ENCODE assay signal across 1 cellular context in the genomic region with DNA sequence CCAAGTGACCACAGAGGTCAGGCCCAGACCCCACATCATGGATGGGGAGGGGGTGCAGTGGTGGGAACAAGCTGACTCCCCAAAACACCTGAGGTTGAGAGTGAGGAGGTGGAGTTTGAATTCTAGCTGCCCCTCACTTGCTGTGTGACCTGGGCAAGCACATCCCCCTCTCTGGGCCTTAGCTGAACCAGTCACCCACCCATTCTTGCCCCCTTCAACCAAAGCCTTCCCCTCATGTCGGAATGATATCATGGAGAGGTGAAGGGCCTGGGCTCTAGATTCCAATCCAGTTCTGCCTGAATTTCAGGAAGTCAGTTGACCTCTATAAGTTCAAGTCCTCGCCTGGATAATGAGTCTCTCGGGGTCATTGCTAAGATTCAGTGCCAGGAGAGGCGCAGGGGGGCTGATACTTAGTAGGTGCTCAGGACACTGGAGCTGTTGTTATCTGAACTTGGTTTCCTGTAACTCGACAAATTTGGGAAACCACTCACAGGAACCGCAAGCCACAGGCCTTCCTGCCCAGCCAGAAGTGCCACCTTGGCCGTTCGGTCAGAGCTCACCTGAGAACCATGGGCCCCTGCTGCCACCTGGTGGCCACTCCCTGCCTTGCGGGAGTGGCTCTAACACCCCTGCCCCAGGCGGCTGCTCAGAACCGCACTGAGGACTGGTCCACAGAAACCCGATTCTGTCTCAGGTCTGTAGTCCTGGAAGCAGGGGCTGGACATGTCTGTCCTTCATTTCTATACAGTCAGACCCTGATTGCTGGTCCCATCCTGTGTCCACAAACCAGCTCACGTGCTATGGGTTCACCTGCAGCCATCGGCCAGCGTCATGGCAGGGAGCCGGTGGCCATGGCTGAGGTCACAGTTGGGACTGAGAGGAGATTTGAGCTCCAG.
TF ChIP-seq lines count a peak whose summit lies in the region.

No MANE protein-coding gene starts in this region.

TF ChIP-seq in HepG2, 621 proteins besides CTCF, POLR2A, EP300 and RAD21 (continued from another document and continues in another):
- TF ChIP-seq RFXAP (CRISPR knock-in tag; IDR thresholded peaks at IDR 0.05; ENCODE audit: borderline replicate concordance), result 0 out of 2 replicates have a peak, but pooled peaks have one; percentile 38
- no peak for TF ChIP-seq NFE2 (CRISPR knock-in tag; IDR thresholded peaks at IDR 0.05)
- 0 out of 2 replicates have a peak, but pooled peaks have one; percentile 76 for TF ChIP-seq NRL (CRISPR knock-in tag; IDR thresholded peaks at IDR 0.05; ENCODE audit: borderline replicate concordance)
- TF ChIP-seq KLF11 (CRISPR knock-in tag; IDR thresholded peaks at IDR 0.05), result no peak
- TF ChIP-seq ZNF839 (CRISPR knock-in tag; IDR thresholded peaks at IDR 0.05; ENCODE audit: borderline replicate concordance), result 0 out of 2 replicates have a peak, but pooled peaks have one; percentile 48
- no peak for TF ChIP-seq ATRX (CRISPR knock-in tag; IDR thresholded peaks at IDR 0.05; ENCODE audit: borderline replicate concordance)
- TF ChIP-seq ZBTB42 (CRISPR knock-in tag; IDR thresholded peaks at IDR 0.05), result no peak
- TF ChIP-seq MIXL1 (CRISPR knock-in tag; IDR thresholded peaks at IDR 0.05), result no peak
- TF ChIP-seq MBNL3 (CRISPR knock-in tag; conservative IDR thresholded peaks at IDR 0.05), result no peak
- no peak for TF ChIP-seq GABPA (IDR thresholded peaks at IDR 0.05; ENCODE audit: low read depth, low read length)
- TF ChIP-seq GABPA (CRISPR knock-in tag; IDR thresholded peaks at IDR 0.05; ENCODE audit: low read depth), result no peak
- no peak for TF ChIP-seq ZNF350 (CRISPR knock-in tag; IDR thresholded peaks at IDR 0.05; ENCODE audit: borderline replicate concordance, low read depth)
- TF ChIP-seq ASH2L (IDR thresholded peaks at IDR 0.05; ENCODE audit: insufficient read length, low read depth, low read length), result no peak
- peak; percentile 91 for TF ChIP-seq ZMYM3 (CRISPR knock-in tag; IDR thresholded peaks at IDR 0.05)
- TF ChIP-seq HNRNPH1 (optimal IDR thresholded peaks at IDR 0.05; ENCODE audit: low read depth, low read length), result no peak
- no peak for TF ChIP-seq ZNF660 (CRISPR knock-in tag; IDR thresholded peaks at IDR 0.05; ENCODE audit: borderline replicate concordance, low read depth)
- TF ChIP-seq KAT8 (CRISPR knock-in tag; IDR thresholded peaks at IDR 0.05), result peak; percentile 28; the same call in 1 of the 2 replicates
- no peak for TF ChIP-seq XBP1 (CRISPR knock-in tag; IDR thresholded peaks at IDR 0.05)
- no peak for TF ChIP-seq ZNF766 (CRISPR knock-in tag; IDR thresholded peaks at IDR 0.05; ENCODE audit: borderline replicate concordance)
- TF ChIP-seq ZNF816 (CRISPR knock-in tag; IDR thresholded peaks at IDR 0.05; ENCODE audit: borderline replicate concordance), result no peak
- TF ChIP-seq ZNF331 (CRISPR knock-in tag; IDR thresholded peaks at IDR 0.05), result peak; percentile 42; the same call in 1 of the 2 replicates
- TF ChIP-seq ZNF484 (CRISPR knock-in tag; IDR thresholded peaks at IDR 0.05; ENCODE audit: borderline replicate concordance, low read depth), result no peak
- TF ChIP-seq, protein P1, sequence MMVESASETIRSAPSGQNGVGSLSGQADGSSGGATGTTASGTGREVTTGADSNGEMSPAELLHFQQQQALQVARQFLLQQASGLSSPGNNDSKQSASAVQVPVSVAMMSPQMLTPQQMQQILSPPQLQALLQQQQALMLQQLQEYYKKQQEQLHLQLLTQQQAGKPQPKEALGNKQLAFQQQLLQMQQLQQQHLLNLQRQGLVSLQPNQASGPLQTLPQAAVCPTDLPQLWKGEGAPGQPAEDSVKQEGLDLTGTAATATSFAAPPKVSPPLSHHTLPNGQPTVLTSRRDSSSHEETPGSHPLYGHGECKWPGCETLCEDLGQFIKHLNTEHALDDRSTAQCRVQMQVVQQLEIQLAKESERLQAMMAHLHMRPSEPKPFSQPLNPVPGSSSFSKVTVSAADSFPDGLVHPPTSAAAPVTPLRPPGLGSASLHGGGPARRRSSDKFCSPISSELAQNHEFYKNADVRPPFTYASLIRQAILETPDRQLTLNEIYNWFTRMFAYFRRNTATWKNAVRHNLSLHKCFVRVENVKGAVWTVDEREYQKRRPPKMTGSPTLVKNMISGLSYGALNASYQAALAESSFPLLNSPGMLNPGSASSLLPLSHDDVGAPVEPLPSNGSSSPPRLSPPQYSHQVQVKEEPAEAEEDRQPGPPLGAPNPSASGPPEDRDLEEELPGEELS (CRISPR knock-in tag; IDR thresholded peaks at IDR 0.05), result peak; percentile 46; the same call in 1 of the 2 replicates
- 0 out of 2 replicates have a peak, but pooled peaks have one; percentile 35 for TF ChIP-seq ZNF605 (CRISPR knock-in tag; IDR thresholded peaks at IDR 0.05)
- TF ChIP-seq, protein P2, sequence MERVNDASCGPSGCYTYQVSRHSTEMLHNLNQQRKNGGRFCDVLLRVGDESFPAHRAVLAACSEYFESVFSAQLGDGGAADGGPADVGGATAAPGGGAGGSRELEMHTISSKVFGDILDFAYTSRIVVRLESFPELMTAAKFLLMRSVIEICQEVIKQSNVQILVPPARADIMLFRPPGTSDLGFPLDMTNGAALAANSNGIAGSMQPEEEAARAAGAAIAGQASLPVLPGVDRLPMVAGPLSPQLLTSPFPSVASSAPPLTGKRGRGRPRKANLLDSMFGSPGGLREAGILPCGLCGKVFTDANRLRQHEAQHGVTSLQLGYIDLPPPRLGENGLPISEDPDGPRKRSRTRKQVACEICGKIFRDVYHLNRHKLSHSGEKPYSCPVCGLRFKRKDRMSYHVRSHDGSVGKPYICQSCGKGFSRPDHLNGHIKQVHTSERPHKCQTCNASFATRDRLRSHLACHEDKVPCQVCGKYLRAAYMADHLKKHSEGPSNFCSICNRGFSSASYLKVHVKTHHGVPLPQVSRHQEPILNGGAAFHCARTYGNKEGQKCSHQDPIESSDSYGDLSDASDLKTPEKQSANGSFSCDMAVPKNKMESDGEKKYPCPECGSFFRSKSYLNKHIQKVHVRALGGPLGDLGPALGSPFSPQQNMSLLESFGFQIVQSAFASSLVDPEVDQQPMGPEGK (CRISPR knock-in tag; IDR thresholded peaks at IDR 0.05), result peak; percentile 31; the same call in 1 of the 2 replicates
- TF ChIP-seq, protein P3, sequence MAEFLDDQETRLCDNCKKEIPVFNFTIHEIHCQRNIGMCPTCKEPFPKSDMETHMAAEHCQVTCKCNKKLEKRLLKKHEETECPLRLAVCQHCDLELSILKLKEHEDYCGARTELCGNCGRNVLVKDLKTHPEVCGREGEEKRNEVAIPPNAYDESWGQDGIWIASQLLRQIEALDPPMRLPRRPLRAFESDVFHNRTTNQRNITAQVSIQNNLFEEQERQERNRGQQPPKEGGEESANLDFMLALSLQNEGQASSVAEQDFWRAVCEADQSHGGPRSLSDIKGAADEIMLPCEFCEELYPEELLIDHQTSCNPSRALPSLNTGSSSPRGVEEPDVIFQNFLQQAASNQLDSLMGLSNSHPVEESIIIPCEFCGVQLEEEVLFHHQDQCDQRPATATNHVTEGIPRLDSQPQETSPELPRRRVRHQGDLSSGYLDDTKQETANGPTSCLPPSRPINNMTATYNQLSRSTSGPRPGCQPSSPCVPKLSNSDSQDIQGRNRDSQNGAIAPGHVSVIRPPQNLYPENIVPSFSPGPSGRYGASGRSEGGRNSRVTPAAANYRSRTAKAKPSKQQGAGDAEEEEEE (CRISPR knock-in tag; IDR thresholded peaks at IDR 0.05; ENCODE audit: borderline replicate concordance), result no peak; the same call in 1 of the 2 replicates
- no peak for TF ChIP-seq TGIF2 (CRISPR knock-in tag; IDR thresholded peaks at IDR 0.05)
- no peak for TF ChIP-seq PITX1 (CRISPR knock-in tag; IDR thresholded peaks at IDR 0.05)
- TF ChIP-seq, protein P4, sequence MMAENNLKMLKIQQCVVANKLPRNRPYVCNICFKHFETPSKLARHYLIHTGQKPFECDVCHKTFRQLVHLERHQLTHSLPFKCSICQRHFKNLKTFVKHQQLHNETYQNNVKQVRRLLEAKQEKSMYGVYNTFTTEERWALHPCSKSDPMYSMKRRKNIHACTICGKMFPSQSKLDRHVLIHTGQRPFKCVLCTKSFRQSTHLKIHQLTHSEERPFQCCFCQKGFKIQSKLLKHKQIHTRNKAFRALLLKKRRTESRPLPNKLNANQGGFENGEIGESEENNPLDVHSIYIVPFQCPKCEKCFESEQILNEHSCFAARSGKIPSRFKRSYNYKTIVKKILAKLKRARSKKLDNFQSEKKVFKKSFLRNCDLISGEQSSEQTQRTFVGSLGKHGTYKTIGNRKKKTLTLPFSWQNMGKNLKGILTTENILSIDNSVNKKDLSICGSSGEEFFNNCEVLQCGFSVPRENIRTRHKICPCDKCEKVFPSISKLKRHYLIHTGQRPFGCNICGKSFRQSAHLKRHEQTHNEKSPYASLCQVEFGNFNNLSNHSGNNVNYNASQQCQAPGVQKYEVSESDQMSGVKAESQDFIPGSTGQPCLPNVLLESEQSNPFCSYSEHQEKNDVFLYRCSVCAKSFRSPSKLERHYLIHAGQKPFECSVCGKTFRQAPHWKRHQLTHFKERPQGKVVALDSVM (CRISPR knock-in tag; IDR thresholded peaks at IDR 0.05), result no peak
- TF ChIP-seq, protein P5, sequence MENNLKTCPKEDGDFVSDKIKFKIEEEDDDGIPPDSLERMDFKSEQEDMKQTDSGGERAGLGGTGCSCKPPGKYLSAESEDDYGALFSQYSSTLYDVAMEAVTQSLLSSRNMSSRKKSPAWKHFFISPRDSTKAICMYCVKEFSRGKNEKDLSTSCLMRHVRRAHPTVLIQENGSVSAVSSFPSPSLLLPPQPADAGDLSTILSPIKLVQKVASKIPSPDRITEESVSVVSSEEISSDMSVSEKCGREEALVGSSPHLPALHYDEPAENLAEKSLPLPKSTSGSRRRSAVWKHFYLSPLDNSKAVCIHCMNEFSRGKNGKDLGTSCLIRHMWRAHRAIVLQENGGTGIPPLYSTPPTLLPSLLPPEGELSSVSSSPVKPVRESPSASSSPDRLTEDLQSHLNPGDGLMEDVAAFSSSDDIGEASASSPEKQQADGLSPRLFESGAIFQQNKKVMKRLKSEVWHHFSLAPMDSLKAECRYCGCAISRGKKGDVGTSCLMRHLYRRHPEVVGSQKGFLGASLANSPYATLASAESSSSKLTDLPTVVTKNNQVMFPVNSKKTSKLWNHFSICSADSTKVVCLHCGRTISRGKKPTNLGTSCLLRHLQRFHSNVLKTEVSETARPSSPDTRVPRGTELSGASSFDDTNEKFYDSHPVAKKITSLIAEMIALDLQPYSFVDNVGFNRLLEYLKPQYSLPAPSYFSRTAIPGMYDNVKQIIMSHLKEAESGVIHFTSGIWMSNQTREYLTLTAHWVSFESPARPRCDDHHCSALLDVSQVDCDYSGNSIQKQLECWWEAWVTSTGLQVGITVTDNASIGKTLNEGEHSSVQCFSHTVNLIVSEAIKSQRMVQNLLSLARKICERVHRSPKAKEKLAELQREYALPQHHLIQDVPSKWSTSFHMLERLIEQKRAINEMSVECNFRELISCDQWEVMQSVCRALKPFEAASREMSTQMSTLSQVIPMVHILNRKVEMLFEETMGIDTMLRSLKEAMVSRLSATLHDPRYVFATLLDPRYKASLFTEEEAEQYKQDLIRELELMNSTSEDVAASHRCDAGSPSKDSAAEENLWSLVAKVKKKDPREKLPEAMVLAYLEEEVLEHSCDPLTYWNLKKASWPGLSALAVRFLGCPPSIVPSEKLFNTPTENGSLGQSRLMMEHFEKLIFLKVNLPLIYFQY (CRISPR knock-in tag; IDR thresholded peaks at IDR 0.05; ENCODE audit: borderline replicate concordance), result no peak
- TF ChIP-seq AGO2 (optimal IDR thresholded peaks at IDR 0.05; ENCODE audit: low read depth, low read length), result no peak
- no peak for TF ChIP-seq MEIS1 (CRISPR knock-in tag; IDR thresholded peaks at IDR 0.05; ENCODE audit: borderline replicate concordance)
- no peak for TF ChIP-seq ZSCAN31 (CRISPR knock-in tag; IDR thresholded peaks at IDR 0.05; ENCODE audit: low read depth)
- TF ChIP-seq, protein P6, sequence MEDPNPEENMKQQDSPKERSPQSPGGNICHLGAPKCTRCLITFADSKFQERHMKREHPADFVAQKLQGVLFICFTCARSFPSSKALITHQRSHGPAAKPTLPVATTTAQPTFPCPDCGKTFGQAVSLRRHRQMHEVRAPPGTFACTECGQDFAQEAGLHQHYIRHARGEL (CRISPR knock-in tag; IDR thresholded peaks at IDR 0.05), result no peak
- TF ChIP-seq, protein P7, sequence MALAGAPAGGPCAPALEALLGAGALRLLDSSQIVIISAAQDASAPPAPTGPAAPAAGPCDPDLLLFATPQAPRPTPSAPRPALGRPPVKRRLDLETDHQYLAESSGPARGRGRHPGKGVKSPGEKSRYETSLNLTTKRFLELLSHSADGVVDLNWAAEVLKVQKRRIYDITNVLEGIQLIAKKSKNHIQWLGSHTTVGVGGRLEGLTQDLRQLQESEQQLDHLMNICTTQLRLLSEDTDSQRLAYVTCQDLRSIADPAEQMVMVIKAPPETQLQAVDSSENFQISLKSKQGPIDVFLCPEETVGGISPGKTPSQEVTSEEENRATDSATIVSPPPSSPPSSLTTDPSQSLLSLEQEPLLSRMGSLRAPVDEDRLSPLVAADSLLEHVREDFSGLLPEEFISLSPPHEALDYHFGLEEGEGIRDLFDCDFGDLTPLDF (CRISPR knock-in tag; IDR thresholded peaks at IDR 0.05), result no peak
